Comparison of ENCODE assay signal across 27 cellular contexts in genomic region chr4:128459547-128459946, GRCh38.
"Had no signal": no experiment of that assay in that cellular context is flagged by ENCODE, and none has a peak within 500 bp of the region (broad histone marks: within the 10 kb centered on the region; RNA-seq: fewer than 3 reads in every experiment).

No MANE protein-coding gene starts in this region.

- H3K27me3 ChIP-seq: adrenal gland had no signal

- H3K36me3 Mint-ChIP-seq: activated naive CD8-positive, alpha-beta T cell treated with anti-CD3 and anti-CD28 coated beads, Interleukin-2, amount 10 ng/mL, durations not matched to agents 7 days and 5 days; T-cell had no signal

- H3K27ac Mint-ChIP-seq: activated CD4-positive, alpha-beta T cell treated with anti-CD3 and anti-CD28 coated beads for 36 hours; activated CD8-positive, alpha-beta T cell treated with anti-CD3 and anti-CD28 coated beads for 36 hours; activated naive CD8-positive, alpha-beta T cell treated with anti-CD3 and anti-CD28 coated beads, Interleukin-2, amount 10 ng/mL, durations not matched to agents 7 days and 5 days; activated T-cell treated with anti-CD3 and anti-CD28 coated beads, Interleukin-2, amount 50 U/mL, for 72 hours; T-cell had no signal

- H3K4me3 ChIP-seq: adrenal gland, SK-N-MC had no signal

- ATAC-seq: activated CD4-positive, alpha-beta T cell treated with anti-CD3 and anti-CD28 coated beads for 36 hours; activated CD8-positive, alpha-beta T cell treated with anti-CD3 and anti-CD28 coated beads for 36 hours; activated T-cell treated with anti-CD3 and anti-CD28 coated beads, Interleukin-2, amount 50 U/mL, for 72 hours; Panc1; Right ventricle myocardium inferior; T-cell had no signal

- H3K27me3 Mint-ChIP-seq: activated CD4-positive, alpha-beta T cell treated with anti-CD3 and anti-CD28 coated beads for 36 hours; activated CD8-positive, alpha-beta T cell treated with anti-CD3 and anti-CD28 coated beads for 36 hours; T-cell had no signal

- DNase-seq: activated CD4-positive, alpha-beta T cell treated with anti-CD3 and anti-CD28 coated beads for 36 hours; activated CD8-positive, alpha-beta memory T cell treated with anti-CD3 and anti-CD28 coated beads, Interleukin-2, amount 50 U/mL, for 4 hours; activated CD8-positive, alpha-beta T cell treated with anti-CD3 and anti-CD28 coated beads for 36 hours; activated naive CD4-positive, alpha-beta T cell treated with anti-CD3 and anti-CD28 coated beads, Interleukin-2, amount 50 U/mL, for 16 hours; activated naive CD8-positive, alpha-beta T cell treated with anti-CD3 and anti-CD28 coated beads, Interleukin-2, amount 10 ng/mL, durations not matched to agents 7 days and 5 days; activated T-cell treated with anti-CD3 and anti-CD28 coated beads, Interleukin-2, amount 50 U/mL, for 72 hours; adrenal gland; anterior cingulate cortex; cerebellar nuclear complex; NCI-H1092; NCI-H1417; NCI-H1694; NCI-H2029; NCI-H2107; NCI-H2171 treated with DMSO at 0.1 percent for 48 hours; NCI-H226; NCI-H510A; NCI-H526 treated with DMSO at 0.1 percent for 48 hours; NCI-H82; NK-92 treated with Interleukin-12 subunit alpha and Interleukin-12 subunit beta, amount 100 ng/mL, for 24 hours; OCI-M1; RPMI8226; T-cell had no signal

- H3K36me3 ChIP-seq: adrenal gland had no signal

- H3K4me3 Mint-ChIP-seq: activated CD4-positive, alpha-beta T cell treated with anti-CD3 and anti-CD28 coated beads for 36 hours; activated CD8-positive, alpha-beta T cell treated with anti-CD3 and anti-CD28 coated beads for 36 hours; activated naive CD8-positive, alpha-beta T cell treated with anti-CD3 and anti-CD28 coated beads, Interleukin-2, amount 10 ng/mL, durations not matched to agents 7 days and 5 days; activated T-cell treated with anti-CD3 and anti-CD28 coated beads, Interleukin-2, amount 50 U/mL, for 72 hours; T-cell had no signal

- H3K9me3 Mint-ChIP-seq: activated CD8-positive, alpha-beta T cell treated with anti-CD3 and anti-CD28 coated beads for 36 hours; activated T-cell treated with anti-CD3 and anti-CD28 coated beads, Interleukin-2, amount 50 U/mL, for 72 hours; T-cell had no signal

- H3K27ac ChIP-seq: adrenal gland, SK-N-MC, VCaP had no signal

- H3K9me3 ChIP-seq: adrenal gland had no signal
